1 cellular context compared by ENCODE assay signal in the genomic region with DNA sequence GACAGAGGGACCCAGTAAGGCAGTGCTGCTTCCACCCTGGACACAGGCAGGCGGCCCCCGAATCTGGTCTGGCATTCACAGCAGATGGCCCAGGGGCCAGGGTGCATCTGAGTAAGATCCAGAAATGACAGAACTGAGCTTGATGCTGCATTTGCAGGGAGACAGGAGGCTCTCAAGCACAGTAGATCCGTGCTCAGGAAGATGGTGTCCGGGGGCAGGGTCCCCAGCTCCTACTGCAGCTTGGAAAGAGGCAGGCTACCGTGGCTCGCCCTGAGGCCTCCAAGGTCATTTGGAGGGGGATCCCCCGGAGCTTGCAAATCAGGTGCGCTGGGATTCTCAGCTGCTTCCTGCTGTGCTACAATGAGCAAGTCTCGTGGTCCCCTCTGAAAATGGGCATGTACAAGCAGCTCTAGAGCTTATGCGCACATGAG.
TF ChIP-seq lines count a peak whose summit lies in the region.

No MANE protein-coding gene starts in this region.

TF ChIP-seq in GM12878, 131 proteins besides CTCF, POLR2A, EP300 and RAD21 (continued from another document):
- TF ChIP-seq, protein P1, sequence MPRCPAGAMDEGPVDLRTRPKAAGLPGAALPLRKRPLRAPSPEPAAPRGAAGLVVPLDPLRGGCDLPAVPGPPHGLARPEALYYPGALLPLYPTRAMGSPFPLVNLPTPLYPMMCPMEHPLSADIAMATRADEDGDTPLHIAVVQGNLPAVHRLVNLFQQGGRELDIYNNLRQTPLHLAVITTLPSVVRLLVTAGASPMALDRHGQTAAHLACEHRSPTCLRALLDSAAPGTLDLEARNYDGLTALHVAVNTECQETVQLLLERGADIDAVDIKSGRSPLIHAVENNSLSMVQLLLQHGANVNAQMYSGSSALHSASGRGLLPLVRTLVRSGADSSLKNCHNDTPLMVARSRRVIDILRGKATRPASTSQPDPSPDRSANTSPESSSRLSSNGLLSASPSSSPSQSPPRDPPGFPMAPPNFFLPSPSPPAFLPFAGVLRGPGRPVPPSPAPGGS (IDR thresholded peaks at IDR 0.05; ENCODE audit: borderline replicate concordance, insufficient read depth, low read depth, low read length, poor library complexity, severe bottlenecking) = peak; percentile 77
- TF ChIP-seq SMAD1 (IDR thresholded peaks at IDR 0.05; ENCODE audit: low read depth, partially characterized antibody) (no peak), TCF7 (IDR thresholded peaks at IDR 0.05; ENCODE audit: borderline replicate concordance) (no peak)
- TF ChIP-seq, protein P2, sequence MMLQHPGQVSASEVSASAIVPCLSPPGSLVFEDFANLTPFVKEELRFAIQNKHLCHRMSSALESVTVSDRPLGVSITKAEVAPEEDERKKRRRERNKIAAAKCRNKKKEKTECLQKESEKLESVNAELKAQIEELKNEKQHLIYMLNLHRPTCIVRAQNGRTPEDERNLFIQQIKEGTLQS (IDR thresholded peaks at IDR 0.05; ENCODE audit: borderline replicate concordance, extremely low read depth, low read depth, low read length) = no peak
